Comparison of ENCODE assay signal across 11 cellular contexts in the genomic region with DNA sequence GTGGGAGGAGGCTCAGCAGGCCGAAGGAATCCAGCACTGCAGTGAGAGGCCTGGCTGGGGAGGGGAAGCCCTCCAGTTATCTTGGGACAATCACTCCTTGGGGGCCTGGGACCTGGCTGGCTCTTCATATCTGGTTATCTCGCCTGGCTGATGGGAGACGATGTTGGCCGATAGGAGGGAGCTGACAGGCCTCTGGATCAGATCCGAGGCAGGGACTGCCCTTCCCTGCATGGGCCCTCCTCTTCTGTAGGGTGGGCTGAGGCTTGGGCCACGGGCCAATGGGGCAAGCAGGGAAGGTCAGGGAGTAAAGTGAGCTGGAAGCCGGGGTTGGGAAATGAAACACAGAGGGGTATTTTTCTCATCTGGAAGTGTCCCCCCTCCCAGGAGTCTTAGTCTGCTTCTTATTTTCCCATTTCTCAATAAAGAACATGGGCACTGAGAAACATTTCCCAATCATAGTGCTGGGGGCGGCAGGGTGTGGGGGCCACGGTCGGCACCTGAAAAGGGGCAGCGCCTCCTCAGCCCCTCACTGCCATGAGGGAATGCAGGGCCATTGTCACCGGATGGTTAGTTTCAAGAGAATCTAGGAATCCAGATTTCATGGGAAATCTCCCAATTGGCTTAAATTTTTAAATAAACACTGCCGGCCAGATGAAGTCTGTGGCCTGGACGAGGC. TPM values are rescaled to one million over a fixed set of nuclear protein-coding genes. Genes with fewer than 3 reads are reported as not detected.
A peak's percentile ranks its signal among the peaks of the same experiment; 100 is the strongest.
DNase-seq lines count a peak whose midpoint lies in the region; ATAC-seq and TF ChIP-seq lines count a peak whose summit lies in the region.
"Had no signal": no experiment of that assay in that cellular context is flagged by ENCODE, and none has a peak within 500 bp of the region (broad histone marks: within the 10 kb centered on the region; RNA-seq: fewer than 3 reads in every experiment).

No MANE protein-coding gene starts in this region.

- no peaks in the 10 kb centered on the region for H3K27me3 ChIP-seq in HUES64 (ENCODE audit: insufficient read depth, low read length)
- no peaks in the 10 kb centered on the region for H3K27me3 ChIP-seq in breast epithelium
- no peaks in the 10 kb centered on the region for H3K27me3 ChIP-seq in left lung
- no peaks in the 10 kb centered on the region for H3K27me3 ChIP-seq in spleen (replicated peaks in 1 of 7)

- H3K27ac ChIP-seq in HUES64 (ENCODE audit: low read depth, low read length) (peak overlapping the region; percentile 16; the same call in 1 of the 2 replicates), breast epithelium (peak overlapping the region; percentile 83 to 95), left lung (peak overlapping the region; percentile 57 to 79), spleen (peak overlapping the region; percentile 13 to 81 (median 70))

- intact Hi-C loops in breast epithelium (cut with DNase I; ENCODE audit: low total_unique reads) (no loop called here), left lung (cut with DNase I) (no loop called here), spleen (cut with DNase I; ENCODE audit: low total_unique reads) (no loop called here)

- H3K9ac ChIP-seq in HUES64 (ENCODE audit: low read depth, low read length) = no peak overlapping the region

- H3K4me1 ChIP-seq in HUES64 (ENCODE audit: insufficient read depth, low read length) = peaks cover 28% of the 10 kb centered on the region
- H3K4me1 ChIP-seq in breast epithelium = peaks cover 11 to 34% of the 10 kb centered on the region in 2 donors
- H3K4me1 ChIP-seq in left lung = peaks cover 24 to 33% of the 10 kb centered on the region in 2 donors
- peaks cover 14 to 65% (median 34%) of the 10 kb centered on the region in 6 donors for H3K4me1 ChIP-seq in spleen

- H3K9me3 ChIP-seq in HUES64 (ENCODE audit: insufficient read depth, low read depth, low read length) (no peaks in the 10 kb centered on the region), breast epithelium (no peaks in the 10 kb centered on the region), left lung (no peaks in the 10 kb centered on the region), spleen (no peaks in the 10 kb centered on the region)

- peak; percentile 17 for ATAC-seq in left lung
- no peak for ATAC-seq in HG03342 (IDR thresholded peaks at IDR 0.05; ENCODE audit: unreplicated experiment)
- no peak for ATAC-seq in GM21528 (IDR thresholded peaks at IDR 0.05; ENCODE audit: low FRiP score, unreplicated experiment)
- no peak for ATAC-seq in GM21717 (IDR thresholded peaks at IDR 0.05; ENCODE audit: unreplicated experiment)

- DNase-seq in breast epithelium (ENCODE audit: low spot score in 2 of 2) (no peak), left lung (peak in 1 of 2 donors; percentile 34), spleen (no peak), HuH-7 (ENCODE audit: low spot score) (no peak)
- DNase-seq: central memory CD4-positive, alpha-beta T cell had no signal

- WGBS in HUES64 = 83% methylated on average over 14 of the region's 14 CpGs
- WGBS in spleen, 5 donors = 73 to 82% (median 76%) methylated on average over 14 of the region's 14 CpGs

- H3K4me3 ChIP-seq in HUES64 (ENCODE audit: low read length) (no peak overlapping the region), breast epithelium (peak overlapping the region in 1 of 3 donors; percentile 1), left lung (no peak overlapping the region), spleen (no peak overlapping the region)

- H3K36me3 ChIP-seq in HUES64 (ENCODE audit: insufficient read depth, low read length) = peaks cover 15% of the 10 kb centered on the region
- H3K36me3 ChIP-seq in breast epithelium = no peaks in the 10 kb centered on the region
- H3K36me3 ChIP-seq in left lung = peaks cover 0 to 53% of the 10 kb centered on the region in 2 donors
- H3K36me3 ChIP-seq in spleen = peaks cover 0 to 95% (median 25%) of the 10 kb centered on the region in 6 donors

- TF ChIP-seq CTCF in breast epithelium (IDR thresholded peaks at IDR 0.05) = no peak
- no peak for TF ChIP-seq CTCF in left lung (IDR thresholded peaks at IDR 0.05)
- no peak for TF ChIP-seq CTCF in spleen (IDR thresholded peaks at IDR 0.05 in 8 of 11, conservative IDR thresholded peaks at IDR 0.05 in 3 of 11)

- TF ChIP-seq POLR2A in breast epithelium (IDR thresholded peaks at IDR 0.05) (no peak), spleen (IDR thresholded peaks at IDR 0.05) (no peak)

RNA-seq across cellular contexts. Expression of gene MANBAL, which starts 25.3 kb away (rescaled TPM):
- 52.0 TPM for polyA plus RNA-seq in HUES64 (2013, experiment 1 of 2)
- 52.9 TPM for polyA plus RNA-seq in HUES64 (2013, experiment 2 of 2)
- 10 to 100 TPM; 31.8 to 42.0 (median 34.7) TPM for total RNA-seq in breast epithelium
- 10 to 100 TPM; 30.6 to 34.6 TPM for total RNA-seq in left lung
- 10 to 100 TPM; 10.7 to 24.7 (median 18.1) TPM for total RNA-seq in spleen
- polyA plus RNA-seq in spleen = 10 to 100 TPM; 30.2 to 33.0 (median 32.3) TPM

RNA-seq across cellular contexts. Expression of gene SRC, which starts 31.2 kb away (rescaled TPM):
- 20.4 TPM for polyA plus RNA-seq in HUES64 (2013, experiment 1 of 2)
- 22.5 TPM for polyA plus RNA-seq in HUES64 (2013, experiment 2 of 2)
- total RNA-seq in breast epithelium (10 to 100 TPM; 12.8 to 25.6 (median 20.6) TPM), left lung (10 to 100 TPM; 37.4 to 53.5 TPM), spleen (10 to 100 TPM; 27.3 to 68.0 (median 36.1) TPM)
- 10 to 100 TPM in 2 of 3 donors, 1 to 10 TPM in 1; 7.0 to 28.7 (median 10.1) TPM for polyA plus RNA-seq in spleen

RNA-seq across cellular contexts. Expression of gene GHRH, which starts 53.1 kb away (rescaled TPM):
- polyA plus RNA-seq in HUES64 (2013, experiment 1 of 2) = not detected
- not detected for polyA plus RNA-seq in HUES64 (2013, experiment 2 of 2)
- total RNA-seq in breast epithelium (not detected), left lung (not detected), spleen (not detected)
- polyA plus RNA-seq in spleen = not detected
- total RNA-seq: left colon, NCI-H460 had no signal

Comparison
In these comparisons a context has a peak if more than half of its experiments do, and no peak if none do; other contexts are left out.
1. H3K27ac ChIP-seq: peak in every context shown above with its lines; median percentile 89 in breast epithelium; 70 in spleen; 68 in left lung; 16 in HUES64.